ENCODE assay signal across 19 cellular contexts in genomic region chr16:89140401-89140800, GRCh38. TPM values are rescaled to one million over a fixed set of nuclear protein-coding genes. Genes with fewer than 3 reads are reported as not detected.
DNase-seq lines count a peak whose midpoint lies in the region; ATAC-seq, FAIRE-seq and TF ChIP-seq lines count a peak whose summit lies in the region.
"Had no signal": no experiment of that assay in that cellular context is flagged by ENCODE, and none has a peak within 500 bp of the region (broad histone marks: within the 10 kb centered on the region; RNA-seq: fewer than 3 reads in every experiment).

No MANE protein-coding gene starts in this region.

- H3K36me3 Mint-ChIP-seq in endothelial cell (ENCODE audit: low read depth, unreplicated experiment): peaks cover 4% of the 10 kb centered on the region
- peaks cover 56% of the 10 kb centered on the region for H3K36me3 Mint-ChIP-seq in activated T-cell treated with anti-CD3 and anti-CD28 coated beads, Interleukin-2, amount 50 U/mL, for 24 hours (ENCODE audit: low read depth)

- H3K4me1 ChIP-seq in right lobe of liver: no peaks in the 10 kb centered on the region
- H3K4me1 ChIP-seq in HepG2 (ENCODE audit: insufficient read depth, low read length): no peaks in the 10 kb centered on the region

- ATAC-seq in right lobe of liver (no peak), HepG2 (no peak)
- ATAC-seq: GM12878, HCT116 had no signal

- H3K9me3 ChIP-seq in right lobe of liver (no peaks in the 10 kb centered on the region), HepG2 (ENCODE audit: low read length) (no peaks in the 10 kb centered on the region), MG63 (no peaks in the 10 kb centered on the region)

- no peaks in the 10 kb centered on the region for H3K9me3 Mint-ChIP-seq in endothelial cell (ENCODE audit: unreplicated experiment)
- H3K9me3 Mint-ChIP-seq in activated T-cell treated with anti-CD3 and anti-CD28 coated beads, Interleukin-2, amount 50 U/mL, for 24 hours: no peaks in the 10 kb centered on the region
- H3K9me3 Mint-ChIP-seq: CD4-positive, alpha-beta T cell had no signal

- H2AFZ ChIP-seq in HepG2 (ENCODE audit: low read length): no peak overlapping the region

- H3K27ac ChIP-seq in right lobe of liver (no peak overlapping the region), HepG2 (ENCODE audit: extremely low read length, insufficient read depth, low read length) (no peak overlapping the region)
- H3K27ac ChIP-seq: BLaER1 treated with 17β-estradiol and CSF1 and Interleukin-3, amounts not matched to agents 10 nM and 100 nM had no signal

- no TSS peak for BruUV-seq in HepG2 (replicated peaks; lab: Mats Ljungman, UMichigan)

- no peak overlapping the region for H3K9ac ChIP-seq in HepG2 (ENCODE audit: insufficient read depth, low read depth, low read length)
- H3K9ac ChIP-seq: BLaER1 treated with 17β-estradiol and CSF1 and Interleukin-3, amounts not matched to agents 10 nM and 100 nM had no signal

- 80% methylated on average over 1 of the region's 13 CpGs for WGBS in right lobe of liver (ENCODE audit: insufficient coverage, low coverage, low lambda C conversion rate, missing lambda C conversion rate)
- 97% methylated on average over 13 of the region's 13 CpGs for WGBS in HepG2 (ENCODE audit: low lambda C conversion rate)

- FAIRE-seq in HepG2 (lab: Jason Lieb, UNC): no peak
- FAIRE-seq: GM12878, GM18507, H54, HTR-8/SVneo had no signal

- no peak for TF ChIP-seq EP300 in HepG2 (IDR thresholded peaks at IDR 0.05; ENCODE audit: low read depth in 2 of 2, low read length in 2 of 2)
- TF ChIP-seq EP300 in HepG2 (CRISPR knock-in tag; IDR thresholded peaks at IDR 0.05; ENCODE audit: borderline replicate concordance): no peak

- no peaks in the 10 kb centered on the region for H3K79me2 ChIP-seq in HepG2 (ENCODE audit: insufficient read depth, low read length)

- H3K36me3 ChIP-seq in right lobe of liver (no peaks in the 10 kb centered on the region), HepG2 (replicated peaks in 1 of 2; ENCODE audit: control insufficient read depth in 1 of 2, insufficient read depth in 2 of 2, low read length in 2 of 2) (peaks cover 21 to 27% of the 10 kb centered on the region in 2 experiments; a peak in 4 of 5 replicates), MG63 (no peaks in the 10 kb centered on the region)

- CTCF ChIA-PET in HepG2 (lab: Yijun Ruan, JAX; ENCODE audit: low intra/inter-chr PET ratio, low total read pairs): no interaction called here

- H4K20me1 ChIP-seq in HepG2 (ENCODE audit: insufficient read depth, low read length): no peaks in the 10 kb centered on the region

- no peak for TF ChIP-seq CTCF in right lobe of liver (IDR thresholded peaks at IDR 0.05)
- TF ChIP-seq CTCF in HepG2 (CRISPR knock-in tag; IDR thresholded peaks at IDR 0.05): no peak
- no peak for TF ChIP-seq CTCF in endothelial cell (IDR thresholded peaks at IDR 0.05; ENCODE audit: unreplicated experiment)

- no peak for TF ChIP-seq RAD21 in HepG2 (CRISPR knock-in tag; IDR thresholded peaks at IDR 0.05)

- in situ Hi-C loops in HepG2 (cut with HindIII; ENCODE audit: extremely low pct_ligation_motif_present, low pct_unique_long_range_greater_than_20kb): no loop called here

- TF ChIP-seq POLR2A in right lobe of liver (IDR thresholded peaks at IDR 0.05) (no peak), HepG2 (IDR thresholded peaks at IDR 0.05; ENCODE audit: insufficient read depth in 1 of 2, low read depth in 2 of 2, low read length in 2 of 2) (no peak)

- DNase-seq in right lobe of liver (peak in 2 of 3 donors; percentile 13 to 14), HepG2 (ENCODE audit: low spot score) (no peak), endothelial cell (ENCODE audit: low spot score) (no peak), posterior vena cava (ENCODE audit: low spot score) (peak; percentile 61), activated gamma-delta T cell (lab: John Stamatoyannopoulos, UW) (no peak), MG63 (no peak)
- no peak for DNase-seq in activated T-cell treated with anti-CD3 and anti-CD28 coated beads, Interleukin-2, amount 50 U/mL, for 24 hours
- DNase-seq: ACHN; Calu3; CD4-positive, alpha-beta T cell; DMS 273 treated with DMSO at 0.1 percent for 48 hours; DMS79 had no signal

- H3K4me2 ChIP-seq in HepG2 (ENCODE audit: low read depth, low read length): no peak overlapping the region
- H3K4me2 ChIP-seq: BLaER1 treated with 17β-estradiol and CSF1 and Interleukin-3, amounts not matched to agents 10 nM and 100 nM had no signal

- POLR2A ChIA-PET in HepG2 (lab: Yijun Ruan, JAX): no interaction called here

- no peaks in the 10 kb centered on the region for H3K27me3 ChIP-seq in right lobe of liver
- H3K27me3 ChIP-seq in HepG2 (ENCODE audit: control insufficient read depth in 1 of 2, insufficient read depth in 2 of 2, low read length in 2 of 2): no peaks in the 10 kb centered on the region
- no peaks in the 10 kb centered on the region for H3K27me3 ChIP-seq in MG63
- H3K27me3 ChIP-seq: BLaER1 treated with 17β-estradiol and CSF1 and Interleukin-3, amounts not matched to agents 10 nM and 100 nM had no signal

- H3K4me3 ChIP-seq in right lobe of liver (no peak overlapping the region), HepG2 (replicated peaks in 1 of 3; ENCODE audit: insufficient read depth in 1 of 3, low read depth in 2 of 3, low read length in 3 of 3) (no peak overlapping the region), MG63 (no peak overlapping the region)
- H3K4me3 ChIP-seq: BLaER1 treated with 17β-estradiol and CSF1 and Interleukin-3, amounts not matched to agents 10 nM and 100 nM; GM12878 had no signal

- H3K27ac Mint-ChIP-seq in endothelial cell (ENCODE audit: unreplicated experiment): no peak overlapping the region
- H3K27ac Mint-ChIP-seq in activated T-cell treated with anti-CD3 and anti-CD28 coated beads, Interleukin-2, amount 50 U/mL, for 24 hours: no peak overlapping the region
- H3K27ac Mint-ChIP-seq: CD4-positive, alpha-beta T cell had no signal

- H3K4me3 Mint-ChIP-seq in endothelial cell (ENCODE audit: unreplicated experiment): peak overlapping the region; percentile 10
- H3K4me3 Mint-ChIP-seq in activated T-cell treated with anti-CD3 and anti-CD28 coated beads, Interleukin-2, amount 50 U/mL, for 24 hours: no peak overlapping the region
- H3K4me3 Mint-ChIP-seq: CD4-positive, alpha-beta T cell had no signal

- intact Hi-C loops in right lobe of liver (cut with DNase I): no loop called here
- intact Hi-C loops in HepG2 (cut with micrococcal nuclease; ENCODE audit: unreplicated experiment): no loop called here
- intact Hi-C loops in posterior vena cava (cut with DNase I): no loop called here

- peaks cover 8% of the 10 kb centered on the region for H3K27me3 Mint-ChIP-seq in endothelial cell (ENCODE audit: unreplicated experiment)
- H3K27me3 Mint-ChIP-seq in activated T-cell treated with anti-CD3 and anti-CD28 coated beads, Interleukin-2, amount 50 U/mL, for 24 hours: no peaks in the 10 kb centered on the region
- H3K27me3 Mint-ChIP-seq: CD4-positive, alpha-beta T cell had no signal

- H3K4me1 Mint-ChIP-seq in endothelial cell (ENCODE audit: unreplicated experiment): no peaks in the 10 kb centered on the region
- no peaks in the 10 kb centered on the region for H3K4me1 Mint-ChIP-seq in activated T-cell treated with anti-CD3 and anti-CD28 coated beads, Interleukin-2, amount 50 U/mL, for 24 hours (ENCODE audit: low read depth)

RNA-seq across cellular contexts. Expression of gene CDH15, which starts 31.1 kb away (rescaled TPM):
- total RNA-seq in right lobe of liver (1 to 10 TPM in 1 of 6 experiments, under 1 TPM in 4, not detected in 1; 0.12 to 3.3 (median 0.15) TPM), HepG2 (2016; rRNA removed; fragmentation: Illumina TruSeq; extraction: Trizol) (1.4 and 2.2 TPM in 2 replicates), endothelial cell (ENCODE audit: unreplicated experiment) (not detected), posterior vena cava (under 1 TPM in 1 of 2 donors, not detected in 1; 0.46 TPM)
- 2.8 and 2.9 TPM in 2 replicates for total RNA-seq in HepG2 (2016; cell fraction: cytosol; rRNA removed; fragmentation: Illumina TruSeq; extraction: Trizol; ENCODE audit: low read depth)
- total RNA-seq in HepG2 (2016; cell fraction: insoluble cytoplasmic fraction; rRNA removed; fragmentation: Illumina TruSeq; extraction: Trizol): 1.4 and 2.2 TPM in 2 replicates
- total RNA-seq in HepG2 (2016; cell fraction: membrane; rRNA removed; fragmentation: Illumina TruSeq; extraction: Trizol): 3.6 and 3.7 TPM in 2 replicates
- 1.6 and 1.8 TPM in 2 replicates for total RNA-seq in HepG2 (2016; cell fraction: nucleus; rRNA removed; fragmentation: Illumina TruSeq; extraction: Trizol)
- polyA plus RNA-seq in HepG2 (2011; rRNA removed): 0.69 and 0.74 TPM in 2 replicates
- 0.37 and 1.2 TPM in 2 replicates for polyA plus RNA-seq in HepG2 (2011; cell fraction: cytosol; rRNA removed)
- 1.6 and 2.1 TPM in 2 replicates for polyA plus RNA-seq in HepG2 (2011; cell fraction: nucleus; rRNA removed)
- 0.61 and 0.90 TPM in 2 replicates for polyA plus RNA-seq in HepG2 (2012)
- polyA plus RNA-seq in HepG2 (2016; cell fraction: cytosol; fragmentation: Illumina TruSeq; extraction: Trizol; ENCODE audit: low read depth): 3.5 and 3.8 TPM in 2 replicates
- polyA plus RNA-seq in HepG2 (2016; cell fraction: insoluble cytoplasmic fraction; fragmentation: Illumina TruSeq; extraction: Trizol; ENCODE audit: low read depth): 1.7 and 2.3 TPM in 2 replicates
- polyA plus RNA-seq in HepG2 (2016; cell fraction: membrane; fragmentation: Illumina TruSeq; extraction: Trizol; ENCODE audit: low read depth): 3.3 and 4.1 TPM in 2 replicates
- 3.3 and 3.4 TPM in 2 replicates for polyA plus RNA-seq in HepG2 (2016; cell fraction: nucleus; fragmentation: Illumina TruSeq; extraction: Trizol; ENCODE audit: insufficient read depth, low read depth)
- polyA minus RNA-seq in HepG2 (2011; rRNA and poly(A)+ RNA removed; ENCODE audit: low replicate concordance): 0.62 TPM in 1 of 2 replicates, not detected in the other
- 0.40 and 0.62 TPM in 2 replicates for polyA minus RNA-seq in HepG2 (2011; cell fraction: cytosol; rRNA and poly(A)+ RNA removed)
- 0.39 TPM in 1 of 2 replicates, not detected in the other for polyA minus RNA-seq in HepG2 (2011; cell fraction: nucleus; rRNA and poly(A)+ RNA removed)
- 1.3 and 4.4 TPM in 2 replicates for total RNA-seq in MG63 (2014; rRNA removed; shearing (Covaris generic); ENCODE audit: low replicate concordance)
- total RNA-seq: A172; Calu3; CD4-positive, alpha-beta T cell had no signal

RNA-seq across cellular contexts. Expression of gene ACSF3, which starts 46.7 kb away (rescaled TPM):
- 10 to 100 TPM; 20.2 to 33.6 (median 29.4) TPM for total RNA-seq in right lobe of liver
- total RNA-seq in HepG2 (2016; rRNA removed; fragmentation: Illumina TruSeq; extraction: Trizol): 23.5 and 30.6 TPM in 2 replicates
- 13.8 and 14.5 TPM in 2 replicates for total RNA-seq in HepG2 (2016; cell fraction: cytosol; rRNA removed; fragmentation: Illumina TruSeq; extraction: Trizol; ENCODE audit: low read depth)
- total RNA-seq in HepG2 (2016; cell fraction: insoluble cytoplasmic fraction; rRNA removed; fragmentation: Illumina TruSeq; extraction: Trizol): 22.1 and 29.1 TPM in 2 replicates
- 23.0 and 24.3 TPM in 2 replicates for total RNA-seq in HepG2 (2016; cell fraction: membrane; rRNA removed; fragmentation: Illumina TruSeq; extraction: Trizol)
- total RNA-seq in HepG2 (2016; cell fraction: nucleus; rRNA removed; fragmentation: Illumina TruSeq; extraction: Trizol): 19.3 and 21.6 TPM in 2 replicates
- polyA plus RNA-seq in HepG2 (2011; rRNA removed): 14.9 and 16.5 TPM in 2 replicates
- 11.3 and 15.5 TPM in 2 replicates for polyA plus RNA-seq in HepG2 (2011; cell fraction: cytosol; rRNA removed)
- polyA plus RNA-seq in HepG2 (2011; cell fraction: nucleus; rRNA removed): 31.3 and 34.0 TPM in 2 replicates
- polyA plus RNA-seq in HepG2 (2012): 16.6 and 17.2 TPM in 2 replicates
- 6.9 and 9.7 TPM in 2 replicates for polyA plus RNA-seq in HepG2 (2016; cell fraction: cytosol; fragmentation: Illumina TruSeq; extraction: Trizol; ENCODE audit: low read depth)
- 21.8 and 22.0 TPM in 2 replicates for polyA plus RNA-seq in HepG2 (2016; cell fraction: insoluble cytoplasmic fraction; fragmentation: Illumina TruSeq; extraction: Trizol; ENCODE audit: low read depth)
- 11.2 and 13.0 TPM in 2 replicates for polyA plus RNA-seq in HepG2 (2016; cell fraction: membrane; fragmentation: Illumina TruSeq; extraction: Trizol; ENCODE audit: low read depth)
- 37.2 and 38.9 TPM in 2 replicates for polyA plus RNA-seq in HepG2 (2016; cell fraction: nucleus; fragmentation: Illumina TruSeq; extraction: Trizol; ENCODE audit: insufficient read depth, low read depth)
- 46.7 and 47.0 TPM in 2 replicates for polyA minus RNA-seq in HepG2 (2011; rRNA and poly(A)+ RNA removed; ENCODE audit: low replicate concordance)
- polyA minus RNA-seq in HepG2 (2011; cell fraction: cytosol; rRNA and poly(A)+ RNA removed): 22.4 and 32.0 TPM in 2 replicates
- polyA minus RNA-seq in HepG2 (2011; cell fraction: nucleus; rRNA and poly(A)+ RNA removed): 35.9 and 36.8 TPM in 2 replicates
- total RNA-seq in endothelial cell (ENCODE audit: unreplicated experiment): 28.2 TPM
- total RNA-seq in posterior vena cava: 10 to 100 TPM; 19.1 to 21.4 TPM
- 11.0 and 21.8 TPM in 2 replicates for total RNA-seq in MG63 (2014; rRNA removed; shearing (Covaris generic); ENCODE audit: low replicate concordance)

RNA-seq across cellular contexts. Expression of gene SLC22A31, which starts 59.9 kb away (rescaled TPM):
- 10 to 100 TPM in 2 of 6 experiments, 1 to 10 TPM in 1, under 1 TPM in 1, not detected in 2; 0.19 to 19.3 (median 6.8) TPM for total RNA-seq in right lobe of liver
- total RNA-seq in HepG2 (2016; rRNA removed; fragmentation: Illumina TruSeq; extraction: Trizol): 20.6 and 83.3 TPM in 2 replicates
- 22.4 and 22.9 TPM in 2 replicates for total RNA-seq in HepG2 (2016; cell fraction: cytosol; rRNA removed; fragmentation: Illumina TruSeq; extraction: Trizol; ENCODE audit: low read depth)
- 17.9 and 83.9 TPM in 2 replicates for total RNA-seq in HepG2 (2016; cell fraction: insoluble cytoplasmic fraction; rRNA removed; fragmentation: Illumina TruSeq; extraction: Trizol)
- 38.1 and 39.2 TPM in 2 replicates for total RNA-seq in HepG2 (2016; cell fraction: membrane; rRNA removed; fragmentation: Illumina TruSeq; extraction: Trizol)
- 88.9 and 114 TPM in 2 replicates for total RNA-seq in HepG2 (2016; cell fraction: nucleus; rRNA removed; fragmentation: Illumina TruSeq; extraction: Trizol)
- 67.3 and 98.2 TPM in 2 replicates for polyA plus RNA-seq in HepG2 (2011; rRNA removed)
- polyA plus RNA-seq in HepG2 (2011; cell fraction: cytosol; rRNA removed): 27.2 and 52.1 TPM in 2 replicates
- polyA plus RNA-seq in HepG2 (2011; cell fraction: nucleus; rRNA removed): 1,312 and 1,533 TPM in 2 replicates
- polyA plus RNA-seq in HepG2 (2012): 45.8 and 48.2 TPM in 2 replicates
- polyA plus RNA-seq in HepG2 (2016; cell fraction: cytosol; fragmentation: Illumina TruSeq; extraction: Trizol; ENCODE audit: low read depth): 27.4 and 28.3 TPM in 2 replicates
- 23.8 and 26.1 TPM in 2 replicates for polyA plus RNA-seq in HepG2 (2016; cell fraction: insoluble cytoplasmic fraction; fragmentation: Illumina TruSeq; extraction: Trizol; ENCODE audit: low read depth)
- 29.3 and 31.7 TPM in 2 replicates for polyA plus RNA-seq in HepG2 (2016; cell fraction: membrane; fragmentation: Illumina TruSeq; extraction: Trizol; ENCODE audit: low read depth)
- polyA plus RNA-seq in HepG2 (2016; cell fraction: nucleus; fragmentation: Illumina TruSeq; extraction: Trizol; ENCODE audit: insufficient read depth, low read depth): 322 and 325 TPM in 2 replicates
- polyA minus RNA-seq in HepG2 (2011; rRNA and poly(A)+ RNA removed; ENCODE audit: low replicate concordance): 51.6 TPM in 1 of 2 replicates, not detected in the other
- 17.1 and 21.0 TPM in 2 replicates for polyA minus RNA-seq in HepG2 (2011; cell fraction: cytosol; rRNA and poly(A)+ RNA removed)
- 89.4 and 90.8 TPM in 2 replicates for polyA minus RNA-seq in HepG2 (2011; cell fraction: nucleus; rRNA and poly(A)+ RNA removed)
- 0.54 TPM for total RNA-seq in endothelial cell (ENCODE audit: unreplicated experiment)
- 1 to 10 TPM in 1 of 2 donors, not detected in 1; 4.5 TPM for total RNA-seq in posterior vena cava
- 0.39 and 0.72 TPM in 2 replicates for total RNA-seq in MG63 (2014; rRNA removed; shearing (Covaris generic); ENCODE audit: low replicate concordance)
- total RNA-seq: A172, GM12878 had no signal

Comparison
In these comparisons a context has a peak if more than half of its experiments do, and no peak if none do; other contexts are left out.
1. DNase-seq: peak in right lobe of liver (2 of 3) and posterior vena cava (single experiment); none in HepG2 (single experiment), endothelial cell (single experiment), activated T-cell treated with anti-CD3 and anti-CD28 coated beads, Interleukin-2, amount 50 U/mL, for 24 hours (single experiment), activated gamma-delta T cell (single experiment) and MG63 (single experiment).